Comparison of ENCODE assay signal across 18 cellular contexts in the genomic region with DNA sequence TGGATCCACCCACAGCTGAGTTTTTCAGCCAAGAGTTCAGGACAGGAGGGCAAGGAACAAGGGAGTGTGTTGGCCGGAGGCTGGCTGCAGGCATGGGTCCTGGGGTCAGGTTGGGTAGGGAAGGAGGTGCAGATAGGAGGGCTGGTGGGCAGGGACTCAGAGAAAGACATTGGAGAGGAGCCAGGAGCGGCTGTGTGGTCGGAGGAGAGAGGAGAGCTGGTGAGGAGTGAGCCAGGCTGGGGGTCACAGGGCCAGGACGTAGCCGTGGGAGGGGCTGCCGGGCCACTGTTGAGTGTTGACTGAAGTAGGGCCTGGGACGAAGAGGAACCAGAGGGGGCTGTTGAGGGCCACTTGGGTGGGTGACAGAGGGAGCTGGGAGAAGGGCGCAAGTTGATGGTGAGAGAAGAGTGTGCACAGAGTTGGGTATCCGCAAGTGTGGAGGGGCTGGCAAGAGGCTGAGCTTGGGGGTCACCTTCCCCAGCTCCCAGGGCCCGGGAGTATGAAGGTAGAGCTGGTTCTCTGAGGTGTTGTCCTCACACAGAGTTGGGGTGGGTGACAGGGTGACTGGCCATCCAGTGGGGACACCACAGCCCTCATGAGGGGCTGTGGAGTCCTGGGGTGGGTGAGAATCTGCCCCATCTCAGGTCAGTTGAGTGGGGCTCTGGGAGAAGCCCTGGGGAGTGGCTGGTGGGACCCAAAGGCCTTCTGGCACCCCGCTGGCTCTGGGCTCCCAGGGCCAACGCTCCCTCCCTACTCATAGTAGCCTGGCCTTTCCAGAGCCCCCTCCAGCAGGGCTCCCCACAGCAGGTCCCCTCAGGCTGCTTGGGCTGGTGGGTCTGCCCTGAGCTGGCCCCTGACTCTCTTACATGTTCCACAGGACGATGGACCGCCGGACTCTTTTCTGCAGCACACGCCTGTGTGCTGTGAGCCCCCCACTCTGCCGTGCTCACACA. TPM values are rescaled to one million over a fixed set of nuclear protein-coding genes. Genes with fewer than 3 reads are reported as not detected.
"Had no signal": no experiment of that assay in that cellular context is flagged by ENCODE, and none has a peak within 500 bp of the region (broad histone marks: within the 10 kb centered on the region; RNA-seq: fewer than 3 reads in every experiment).

No MANE protein-coding gene starts in this region.

- ATAC-seq: activated CD8-positive, alpha-beta T cell treated with anti-CD3 and anti-CD28 coated beads, Interleukin-2, amount 10 ng/mL, durations not matched to agents 7 days and 5 days; activated naive CD4-positive, alpha-beta T cell treated with anti-CD3 and anti-CD28 coated beads, Interleukin-2, amount 50 U/mL, for 72 hours; lower lobe of right lung had no signal

- H3K27me3 Mint-ChIP-seq: activated B cell treated with CpG ODN at 0.5 μM for 24 hours; activated CD4-positive, alpha-beta T cell treated with anti-CD3 and anti-CD28 coated beads, Interleukin-2, amount 10 ng/mL, durations not matched to agents 24 days and 14 days had no signal

- H3K9me3 ChIP-seq: colonic mucosa, lower lobe of right lung, neutrophil, suprapubic skin had no signal

- H3K36me3 Mint-ChIP-seq: activated naive CD4-positive, alpha-beta T cell treated with anti-CD3 and anti-CD28 coated beads, Interleukin-2, amount 50 U/mL, for 72 hours; mesothelial cell of epicardium had no signal

- H3K27ac Mint-ChIP-seq: activated B cell treated with CpG ODN at 0.5 μM for 24 hours; activated CD4-positive, alpha-beta T cell treated with anti-CD3 and anti-CD28 coated beads, Interleukin-2, amount 10 ng/mL, durations not matched to agents 24 days and 14 days; activated CD8-positive, alpha-beta T cell treated with anti-CD3 and anti-CD28 coated beads, Interleukin-2, amount 10 ng/mL, durations not matched to agents 7 days and 5 days; mesothelial cell of epicardium had no signal

- H3K4me1 Mint-ChIP-seq: activated B cell treated with CpG ODN at 0.5 μM for 24 hours; activated CD4-positive, alpha-beta T cell treated with anti-CD3 and anti-CD28 coated beads, Interleukin-2, amount 10 ng/mL, durations not matched to agents 24 days and 14 days had no signal

- DNase-seq: activated B cell treated with CpG ODN at 0.5 μM for 24 hours; activated CD4-positive, alpha-beta T cell treated with anti-CD3 and anti-CD28 coated beads, Interleukin-2, amount 10 ng/mL, durations not matched to agents 24 days and 14 days; activated CD8-positive, alpha-beta memory T cell treated with anti-CD3 and anti-CD28 coated beads, Interleukin-2, amount 50 U/mL, for 4 hours; activated CD8-positive, alpha-beta T cell treated with anti-CD3 and anti-CD28 coated beads, Interleukin-2, amount 10 ng/mL, durations not matched to agents 7 days and 5 days; activated effector memory CD4-positive, alpha-beta T cell treated with anti-CD3 and anti-CD28 coated beads, Interleukin-2, amount 50 U/mL, for 16 hours; activated T-cell treated with anti-CD3 and anti-CD28 coated beads, Interleukin-2, amount 50 U/mL, for 48 hours; colonic mucosa; foreskin fibroblast; stimulated activated CD4-positive, alpha-beta T cell treated with anti-CD3 and anti-CD28 coated beads, Interleukin-4, amount 100 ng/mL, for 1 hour; stimulated activated naive CD4-positive, alpha-beta T cell; T-helper 2 cell; trophoblast cell had no signal

- H3K9me3 Mint-ChIP-seq: activated B cell treated with CpG ODN at 0.5 μM for 24 hours; activated CD4-positive, alpha-beta T cell treated with anti-CD3 and anti-CD28 coated beads, Interleukin-2, amount 10 ng/mL, durations not matched to agents 24 days and 14 days; activated naive CD4-positive, alpha-beta T cell treated with anti-CD3 and anti-CD28 coated beads, Interleukin-2, amount 50 U/mL, for 72 hours; mesothelial cell of epicardium had no signal

- H3K4me3 Mint-ChIP-seq: activated B cell treated with CpG ODN at 0.5 μM for 24 hours; activated CD4-positive, alpha-beta T cell treated with anti-CD3 and anti-CD28 coated beads, Interleukin-2, amount 10 ng/mL, durations not matched to agents 24 days and 14 days; activated CD8-positive, alpha-beta T cell treated with anti-CD3 and anti-CD28 coated beads, Interleukin-2, amount 10 ng/mL, durations not matched to agents 7 days and 5 days; mesothelial cell of epicardium had no signal

- H3K4me3 ChIP-seq: colonic mucosa, lower lobe of right lung, suprapubic skin had no signal

- H3K27ac ChIP-seq: colonic mucosa, lower lobe of right lung, neutrophil, suprapubic skin had no signal

- H3K27me3 ChIP-seq: colonic mucosa, neutrophil, suprapubic skin had no signal

- H3K4me1 ChIP-seq: colonic mucosa, lower lobe of right lung had no signal

- H3K36me3 ChIP-seq: colonic mucosa, lower lobe of right lung, neutrophil had no signal

RNA-seq across cellular contexts. Expression of a gene that starts 21.9 kb away (rescaled TPM):
- total RNA-seq: activated B cell treated with CpG ODN at 0.5 μM for 24 hours; activated CD4-positive, alpha-beta T cell treated with anti-CD3 and anti-CD28 coated beads, Interleukin-2, amount 10 ng/mL, durations not matched to agents 24 days and 14 days; activated CD8-positive, alpha-beta T cell treated with anti-CD3 and anti-CD28 coated beads, Interleukin-2, amount 10 ng/mL, durations not matched to agents 7 days and 5 days; activated naive CD4-positive, alpha-beta T cell treated with anti-CD3 and anti-CD28 coated beads, Interleukin-2, amount 50 U/mL, for 72 hours had no signal

RNA-seq across cellular contexts. Expression of a gene that starts 58.5 kb away (rescaled TPM):
- total RNA-seq: activated B cell treated with CpG ODN at 0.5 μM for 24 hours; activated CD4-positive, alpha-beta T cell treated with anti-CD3 and anti-CD28 coated beads, Interleukin-2, amount 10 ng/mL, durations not matched to agents 24 days and 14 days; activated CD8-positive, alpha-beta T cell treated with anti-CD3 and anti-CD28 coated beads, Interleukin-2, amount 10 ng/mL, durations not matched to agents 7 days and 5 days; activated naive CD4-positive, alpha-beta T cell treated with anti-CD3 and anti-CD28 coated beads, Interleukin-2, amount 50 U/mL, for 72 hours; mesothelial cell of epicardium; renal cortical epithelial cell; suprapubic skin had no signal
